Comparison of ENCODE assay signal across 8 cellular contexts in genomic region chr3:47850062-47850802, GRCh38. TPM values are rescaled to one million over a fixed set of nuclear protein-coding genes. Genes with fewer than 3 reads are reported as not detected.
DNase-seq lines count a peak whose midpoint lies in the region; ATAC-seq and TF ChIP-seq lines count a peak whose summit lies in the region.

No MANE protein-coding gene starts in this region.

- no TSS peak for BruUV-seq in Calu3 (replicated peaks; lab: Mats Ljungman, UMichigan)

- peaks cover 80% of the 10 kb centered on the region for H3K36me3 Mint-ChIP-seq in Calu3 (ENCODE audit: insufficient read depth, unreplicated experiment)
- H3K36me3 Mint-ChIP-seq in naive B cell = no peaks in the 10 kb centered on the region

- CTCF ChIA-PET in Calu3 (lab: Charles Lee) = interaction anchor here (1.7 kb wide), 1 partner anchor 301 kb away, joined by 5 read pairs; no protein-coding TSS in a partner anchor

- no peaks in the 10 kb centered on the region for H3K27me3 Mint-ChIP-seq in Calu3 (ENCODE audit: unreplicated experiment)
- no peaks in the 10 kb centered on the region for H3K27me3 Mint-ChIP-seq in naive B cell

- no peaks in the 10 kb centered on the region for H3K9me3 ChIP-seq in breast epithelium

- peak; percentile 23 for TF ChIP-seq CTCF in Calu3 (IDR thresholded peaks at IDR 0.05; ENCODE audit: unreplicated experiment)
- TF ChIP-seq CTCF in breast epithelium (IDR thresholded peaks at IDR 0.05) = peak in 2 of 3 donors; percentile 11 to 24

- H3K4me3 Mint-ChIP-seq in Calu3 (ENCODE audit: low read depth, unreplicated experiment) (no peak overlapping the region), naive B cell (no peak overlapping the region)

- no peak for TF ChIP-seq POLR2A in breast epithelium (IDR thresholded peaks at IDR 0.05)

- peak overlapping the region; percentile 83 for H3K27ac Mint-ChIP-seq in Calu3 (ENCODE audit: unreplicated experiment)
- peak overlapping the region; percentile 8 to 93 (median 54) for H3K27ac Mint-ChIP-seq in naive B cell

- H3K9me3 Mint-ChIP-seq in Calu3 (ENCODE audit: low read depth, unreplicated experiment) (no peaks in the 10 kb centered on the region), naive B cell (no peaks in the 10 kb centered on the region)

- peak; percentile 24 for DNase-seq in Calu3
- DNase-seq in Kasumi-1 (lab: John Stamatoyannopoulos, UW) = peak; percentile 44 to 60
- DNase-seq in breast epithelium (ENCODE audit: low spot score in 2 of 2) = no peak
- DNase-seq in naive B cell = no peak
- DNase-seq in activated CD8-positive, alpha-beta memory T cell treated with anti-CD3 and anti-CD28 coated beads, Interleukin-2, amount 50 U/mL, for 4 hours = no peak
- DNase-seq in NCI-H1105 (lab: John Stamatoyannopoulos, UW) = no peak

- ATAC-seq in naive B cell (ENCODE audit: low read depth in 2 of 2) (peak; percentile 46 to 62), HG03460 (IDR thresholded peaks at IDR 0.05; ENCODE audit: unreplicated experiment) (no peak), GM18511 (IDR thresholded peaks at IDR 0.05; ENCODE audit: unreplicated experiment) (no peak)

- peaks cover 11% of the 10 kb centered on the region for H3K36me3 ChIP-seq in breast epithelium

- no peaks in the 10 kb centered on the region for H3K27me3 ChIP-seq in breast epithelium

- no peak overlapping the region for H3K4me3 ChIP-seq in breast epithelium

- H3K4me1 ChIP-seq in breast epithelium = no peaks in the 10 kb centered on the region

- H3K4me1 Mint-ChIP-seq in Calu3 (ENCODE audit: low read depth, unreplicated experiment) = no peaks in the 10 kb centered on the region
- peaks cover 0 to 16% (median 6%) of the 10 kb centered on the region in 3 donors for H3K4me1 Mint-ChIP-seq in naive B cell

- intact Hi-C loops in Calu3 (cut with micrococcal nuclease; ENCODE audit: unreplicated experiment) = no loop called here
- intact Hi-C loops in breast epithelium (cut with DNase I; ENCODE audit: low total_unique reads) = no loop called here

- H3K27ac ChIP-seq in breast epithelium = no peak overlapping the region

RNA-seq across cellular contexts. Expression of gene DHX30, which starts 47.3 kb away (rescaled TPM):
- 71.1 and 75.4 TPM in 2 replicates for total RNA-seq in Calu3 (2022)
- 10 to 100 TPM; 46.4 to 72.4 (median 68.1) TPM for total RNA-seq in breast epithelium
- 10 to 100 TPM; 25.5 to 43.5 (median 28.1) TPM for polyA plus RNA-seq in naive B cell (ENCODE audit: low read depth in 6 of 6)

Comparison
In these comparisons a context has a peak if more than half of its experiments do, and no peak if none do; other contexts are left out.
1. DNase-seq: peak in Calu3 (single experiment) and Kasumi-1 (2 of 2); none in breast epithelium (0 of 2), naive B cell (single experiment), activated CD8-positive, alpha-beta memory T cell treated with anti-CD3 and anti-CD28 coated beads, Interleukin-2, amount 50 U/mL, for 4 hours (single experiment) and NCI-H1105 (single experiment).
2. ATAC-seq: peak in naive B cell (2 of 2); none in HG03460 (single experiment) and GM18511 (single experiment).